ENCODE assay signal across 8 cellular contexts in the genomic region with DNA sequence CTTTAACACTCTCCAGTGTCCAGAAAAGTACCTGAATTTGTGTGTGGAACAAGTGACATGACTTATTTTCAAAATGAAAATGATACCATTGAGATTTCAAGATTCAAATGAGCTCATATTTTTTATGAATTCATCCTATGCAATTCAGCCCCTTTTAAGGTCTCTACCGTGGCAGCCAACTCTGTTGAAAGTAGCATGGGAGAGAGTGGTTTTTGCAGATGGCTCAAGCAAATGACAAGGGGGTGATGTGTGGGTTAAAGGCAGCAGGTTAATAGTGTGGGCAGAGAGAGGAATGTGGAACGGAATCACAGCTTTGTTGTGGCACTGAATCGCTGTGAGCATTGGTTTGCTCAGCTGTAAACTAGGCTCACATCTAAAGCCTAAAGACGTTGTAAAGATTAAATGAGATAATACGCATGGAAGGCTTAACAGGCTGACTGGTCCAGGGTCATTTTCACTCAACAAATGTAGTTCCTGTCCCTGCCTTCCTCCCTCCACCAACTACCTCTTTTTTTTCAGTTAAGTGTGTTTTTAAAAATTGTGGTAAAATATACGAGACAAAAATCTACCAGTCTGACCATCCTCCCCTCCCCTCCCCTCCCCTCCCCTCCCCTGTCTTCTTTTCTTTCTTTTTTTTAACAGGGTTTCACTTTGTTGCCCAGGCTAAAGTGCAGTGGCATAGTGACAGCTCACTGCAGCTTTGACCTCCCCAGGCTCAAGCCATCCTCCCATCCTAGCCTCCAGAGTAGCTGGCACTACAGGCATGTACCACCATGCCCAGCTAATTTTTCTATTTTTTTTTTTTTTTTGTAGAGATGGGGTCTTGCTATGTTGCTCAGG.
A peak's percentile ranks its signal among the peaks of the same experiment; 100 is the strongest.
DNase-seq lines count a peak whose midpoint lies in the region; ATAC-seq, FAIRE-seq and TF ChIP-seq lines count a peak whose summit lies in the region.

No MANE protein-coding gene starts in this region.

- H3K9ac ChIP-seq in MM.1S (ENCODE audit: low read length) = peak overlapping the region; percentile 19; the same call in 1 of the 2 replicates
- no peak overlapping the region for H3K9ac ChIP-seq in neural progenitor cell

- H3K36me3 ChIP-seq in MM.1S (replicated peaks; ENCODE audit: insufficient read depth, low read length) = no peaks in the 10 kb centered on the region
- H3K36me3 ChIP-seq in neural progenitor cell = no peaks in the 10 kb centered on the region

- no peaks in the 10 kb centered on the region for H4K20me1 ChIP-seq in MM.1S (ENCODE audit: insufficient read depth, low read length)
- H4K20me1 ChIP-seq in neural progenitor cell (ENCODE audit: low read depth) = no peaks in the 10 kb centered on the region

- CTCF ChIA-PET in HEK293T (lab: Yijun Ruan, JAX) = interaction anchor here (0.6 kb wide), 1 partner anchor 76 kb away, joined by 3 read pairs; no protein-coding TSS in a partner anchor

- H3F3A ChIP-seq in MM.1S (ENCODE audit: insufficient read depth, low read length) (peaks cover 14% of the 10 kb centered on the region), neural progenitor cell (ENCODE audit: low read depth) (peaks cover 32% of the 10 kb centered on the region)

- H3K9me2 ChIP-seq in MM.1S (replicated peaks; ENCODE audit: insufficient read depth, low read length) = no peaks in the 10 kb centered on the region

- peak overlapping the region; percentile 98 for H3K27ac Mint-ChIP-seq in neural progenitor cell

- ATAC-seq in HG02970 (IDR thresholded peaks at IDR 0.05; ENCODE audit: low FRiP score, unreplicated experiment) = no peak

- H3K79me2 ChIP-seq in MM.1S (ENCODE audit: low read length) (no peaks in the 10 kb centered on the region), neural progenitor cell (ENCODE audit: low read depth) (no peaks in the 10 kb centered on the region)

- H3K4me3 ChIP-seq in MM.1S (ENCODE audit: low read length) = peak overlapping the region; percentile 33
- H3K4me3 ChIP-seq in neural progenitor cell = no peak overlapping the region

- no peak for TF ChIP-seq POLR2A in H54 (IDR thresholded peaks at IDR 0.05; ENCODE audit: low read depth, low read length)

- POLR2A ChIA-PET in HEK293T (lab: Yijun Ruan, JAX) = interaction anchor here (0.9 kb wide), 2 partner anchors 30 to 98 kb away, joined by 3 read pairs; no protein-coding TSS in a partner anchor

- H3K4me1 Mint-ChIP-seq in neural progenitor cell = peaks cover 31% of the 10 kb centered on the region

- no peaks in the 10 kb centered on the region for H3K9me3 Mint-ChIP-seq in neural progenitor cell

- H3K27me3 ChIP-seq in MM.1S (replicated peaks; ENCODE audit: insufficient read depth, low read length) (no peaks in the 10 kb centered on the region), neural progenitor cell (no peaks in the 10 kb centered on the region)

- H3K4me2 ChIP-seq in MM.1S (ENCODE audit: low read depth, low read length) = peak overlapping the region; percentile 64
- H3K4me2 ChIP-seq in neural progenitor cell = no peak overlapping the region

- peak; percentile 41 for FAIRE-seq in H54 (lab: Jason Lieb, UNC)

- no peaks in the 10 kb centered on the region for H3K36me3 Mint-ChIP-seq in neural progenitor cell

- H3K4me3 Mint-ChIP-seq in neural progenitor cell = no peak overlapping the region

- H2AFZ ChIP-seq in MM.1S (ENCODE audit: low read length) (peak overlapping the region; percentile 37), neural progenitor cell (replicated peaks) (no peak overlapping the region)

- H3K27ac ChIP-seq in MM.1S (ENCODE audit: low read length) = peak overlapping the region; percentile 14; the same call in 1 of the 2 replicates
- no peak overlapping the region for H3K27ac ChIP-seq in neural progenitor cell

- H3K9me3 ChIP-seq in MM.1S (replicated peaks; ENCODE audit: insufficient read depth, low read length) = no peaks in the 10 kb centered on the region
- H3K9me3 ChIP-seq in neural progenitor cell (ENCODE audit: low read depth) = no peaks in the 10 kb centered on the region

- H3K27me3 Mint-ChIP-seq in neural progenitor cell (ENCODE audit: insufficient read depth, low read depth) = no peaks in the 10 kb centered on the region

- H3K4me1 ChIP-seq in MM.1S (ENCODE audit: low read length) (peaks cover 24% of the 10 kb centered on the region), neural progenitor cell (peaks cover 35% of the 10 kb centered on the region)

- TF ChIP-seq CTCF in MM.1S (IDR thresholded peaks at IDR 0.05; ENCODE audit: low read length) (no peak), neural progenitor cell (IDR thresholded peaks at IDR 0.05) (no peak)

- peak; percentile 71 for DNase-seq in GM04503 (ENCODE audit: low read depth)
- DNase-seq in H54 (ENCODE audit: insufficient read length, low spot score) = no peak
- peak; percentile 72 for DNase-seq in MM.1S
- DNase-seq in activated naive CD4-positive, alpha-beta T cell treated with anti-CD3 and anti-CD28 coated beads, Interleukin-2, amount 50 U/mL, for 16 hours = peak; percentile 54
- peak; percentile 16 for DNase-seq in neural progenitor cell (ENCODE audit: low spot score)
- DNase-seq in HEK293T (ENCODE audit: extremely low spot score) = no peak
- no peak for DNase-seq in NCI-H524 treated with DMSO at 0.1 percent for 48 hours (lab: John Stamatoyannopoulos, UW)

TF ChIP-seq in HEK293T, 16 proteins besides CTCF, POLR2A, EP300 and RAD21:
- no peak for TF ChIP-seq PKNOX1 (IDR thresholded peaks at IDR 0.05)
- TF ChIP-seq SUZ12 (IDR thresholded peaks at IDR 0.05) = no peak
- TF ChIP-seq NFRKB (IDR thresholded peaks at IDR 0.05) = no peak
- TF ChIP-seq FOXM1 (IDR thresholded peaks at IDR 0.05; ENCODE audit: borderline replicate concordance) = no peak
- TF ChIP-seq L3MBTL2 (conservative IDR thresholded peaks at IDR 0.05) = no peak
- TF ChIP-seq ARNT (IDR thresholded peaks at IDR 0.05) = no peak
TF ChIP-seq in HEK293T: peak in this region for 0.

Comparison
In these comparisons a context has a peak if more than half of its experiments do, and no peak if none do; other contexts are left out.
1. DNase-seq: peak in GM04503 (single experiment), MM.1S (single experiment), activated naive CD4-positive, alpha-beta T cell treated with anti-CD3 and anti-CD28 coated beads, Interleukin-2, amount 50 U/mL, for 16 hours (single experiment) and neural progenitor cell (single experiment); none in H54 (single experiment), HEK293T (single experiment) and NCI-H524 treated with DMSO at 0.1 percent for 48 hours (single experiment).